In the genomic region with DNA sequence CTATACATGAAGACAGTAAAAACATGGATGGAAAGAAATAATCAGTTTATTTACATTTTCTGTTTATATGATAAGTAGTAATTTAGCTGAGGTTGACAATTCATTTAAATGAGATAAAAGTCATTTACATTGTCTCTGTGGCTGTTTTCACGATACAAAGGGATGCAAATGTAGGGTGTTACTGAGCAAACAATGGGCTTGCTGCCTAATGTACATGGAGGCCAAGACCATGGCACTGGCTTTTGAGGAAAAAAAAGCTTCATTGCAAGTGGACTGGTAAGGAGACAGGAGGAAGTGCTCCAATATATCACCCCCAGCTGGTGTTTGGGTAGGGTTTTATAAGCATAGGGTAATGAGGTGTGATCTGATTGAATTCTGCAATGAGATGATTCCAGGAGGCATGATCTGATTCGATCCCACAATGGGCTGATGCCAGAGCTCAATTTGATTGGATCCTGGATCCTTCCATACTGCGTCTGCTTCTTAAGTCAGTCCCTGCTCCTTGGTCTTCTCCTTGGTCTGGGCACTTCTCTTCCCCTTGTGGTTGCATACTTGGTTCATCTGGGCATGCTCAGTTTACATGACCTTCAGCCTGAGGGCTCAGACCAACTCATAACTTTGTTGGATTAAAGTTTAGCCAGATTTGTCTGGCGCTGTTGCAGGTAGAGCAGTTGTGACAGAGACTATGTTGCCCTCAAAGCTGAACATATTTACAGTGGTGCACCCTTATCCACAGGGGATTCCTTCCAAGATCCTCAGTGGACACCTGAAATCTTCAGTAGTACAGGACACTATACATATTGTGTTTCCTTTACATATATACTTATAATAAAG, we compare ENCODE assay signal across 7 cellular contexts.
DNase-seq lines count a peak whose midpoint lies in the region; ATAC-seq and TF ChIP-seq lines count a peak whose summit lies in the region.
"Not testable (repeated sequence)": the region's sequence is repeated elsewhere in the genome, so short reads cannot be mapped to it uniquely, and the experiment has no call there.

No MANE protein-coding gene starts in this region.

- not testable (repeated sequence) for H3K23ac ChIP-seq in mesendoderm (ENCODE audit: low read length)

- intact Hi-C loops in CD14-positive monocyte (cut with micrococcal nuclease) = not testable (repeated sequence)

- not testable (repeated sequence) for H3K4me1 Mint-ChIP-seq in CD14-positive monocyte
- peaks cover 14% of the 10 kb centered on the region for H3K4me1 Mint-ChIP-seq in WTC11

- not testable (repeated sequence) for H3K56ac ChIP-seq in mesendoderm (ENCODE audit: low read length)

- CTCF ChIA-PET in WTC11 (lab: Charles Lee) = not testable (repeated sequence)

- not testable (repeated sequence) for TF ChIP-seq CTCF in CD14-positive monocyte (IDR thresholded peaks at IDR 0.05); WTC11 (IDR thresholded peaks at IDR 0.05)

- H2BK120ac ChIP-seq in mesendoderm (ENCODE audit: low read depth, low read length) = not testable (repeated sequence)

- H3K27me3 Mint-ChIP-seq in CD14-positive monocyte (ENCODE audit: low read depth in 3 of 3); WTC11 (ENCODE audit: low read depth): not testable (repeated sequence)

- not testable (repeated sequence) for H3K4me3 ChIP-seq in mesendoderm (ENCODE audit: low read length)

- H2BK15ac ChIP-seq in mesendoderm (replicated peaks; ENCODE audit: low read depth) = not testable (repeated sequence)

- not testable (repeated sequence) for H4K5ac ChIP-seq in mesendoderm (ENCODE audit: low read length)

- ATAC-seq in GM19463 (IDR thresholded peaks at IDR 0.05; ENCODE audit: unreplicated experiment) (peak; percentile 27), GM21723 (IDR thresholded peaks at IDR 0.05; ENCODE audit: unreplicated experiment) (peak; percentile 4), HG03457 (IDR thresholded peaks at IDR 0.05; ENCODE audit: unreplicated experiment) (peak; percentile 26), WTC11 (peak; percentile 64), esophagus mucosa (peak; percentile 15)

- H3K27me3 ChIP-seq in mesendoderm (ENCODE audit: insufficient read depth, low read length, poor library complexity) = not testable (repeated sequence)

- H2BK5ac ChIP-seq in mesendoderm (ENCODE audit: low read length) = not testable (repeated sequence)

- WGBS in mesendoderm (ENCODE audit: extremely low coverage, insufficient coverage, low lambda C conversion rate) = no CpG with 5 or more reads among the region's 4 CpGs

- not testable (repeated sequence) for H3K9ac ChIP-seq in mesendoderm (ENCODE audit: low read length)

- H3K4me2 ChIP-seq in mesendoderm (ENCODE audit: low read length) = not testable (repeated sequence)

- H2AK5ac ChIP-seq in mesendoderm (ENCODE audit: low read length) = not testable (repeated sequence)

- not testable (repeated sequence) for H3K18ac ChIP-seq in mesendoderm (ENCODE audit: low read length)

- H3K27ac ChIP-seq in mesendoderm (ENCODE audit: low read depth, low read length) = not testable (repeated sequence)

- H3K79me1 ChIP-seq in mesendoderm (ENCODE audit: low read length) = not testable (repeated sequence)

- DNase-seq in CD14-positive monocyte (ENCODE audit: low spot score); WTC11 (ENCODE audit: low spot score): not testable (repeated sequence)
- peak; percentile 39 for DNase-seq in mesendoderm

- H3K27ac Mint-ChIP-seq in CD14-positive monocyte = peak overlapping the region in 5 of 7 donors; percentile 60 to 95 (median 90)
- H3K27ac Mint-ChIP-seq in WTC11 = not testable (repeated sequence)

- H3K4me3 Mint-ChIP-seq in CD14-positive monocyte, WTC11: not testable (repeated sequence)

- not testable (repeated sequence) for H3K79me2 ChIP-seq in mesendoderm (ENCODE audit: control insufficient read depth, insufficient read depth, low read length)

- not testable (repeated sequence) for H3K36me3 Mint-ChIP-seq in CD14-positive monocyte, WTC11

- H3K4ac ChIP-seq in mesendoderm (ENCODE audit: low read depth, low read length) = not testable (repeated sequence)

- POLR2A ChIA-PET in WTC11 (lab: Charles Lee) = not testable (repeated sequence)

- not testable (repeated sequence) for H3K9me3 Mint-ChIP-seq in CD14-positive monocyte
- peaks cover 11% of the 10 kb centered on the region for H3K9me3 Mint-ChIP-seq in WTC11

- not testable (repeated sequence) for H4K8ac ChIP-seq in mesendoderm (ENCODE audit: low read depth, low read length)

- not testable (repeated sequence) for H3K36me3 ChIP-seq in mesendoderm (ENCODE audit: control insufficient read depth, insufficient read depth, low read length)

- H3K4me1 ChIP-seq in mesendoderm (ENCODE audit: control insufficient read depth, low read depth, low read length) = not testable (repeated sequence)

Comparison
In these comparisons a context has a peak if more than half of its experiments do, and no peak if none do; other contexts are left out.
1. ATAC-seq: peak in every context shown above with its lines; median percentile 64 in WTC11; 27 in GM19463; 26 in HG03457; 15 in esophagus mucosa; 4 in GM21723.